ENCODE assay signal across 25 cellular contexts in genomic region chr5:158977642-158978041, GRCh38.
DNase-seq lines count a peak whose midpoint lies in the region; ATAC-seq and TF ChIP-seq lines count a peak whose summit lies in the region.
"Had no signal": no experiment of that assay in that cellular context is flagged by ENCODE, and none has a peak within 500 bp of the region (broad histone marks: within the 10 kb centered on the region; RNA-seq: fewer than 3 reads in every experiment).

No MANE protein-coding gene starts in this region.

- no peak for TF ChIP-seq POLR2A in breast epithelium (IDR thresholded peaks at IDR 0.05)

- BruUV-seq in MCF 10A (replicated peaks; lab: Mats Ljungman, UMichigan): no TSS peak

- CTCF ChIA-PET in MCF 10A (lab: Yijun Ruan, JAX) (no interaction called here), T-cell (lab: Charles Lee) (no interaction called here)

- in situ Hi-C loops in astrocyte of the spinal cord (cut with HindIII; ENCODE audit: low sequenced_read_pairs): no loop called here

- ATAC-seq in T-cell (replicated peaks in 1 of 4): no peak
- ATAC-seq: activated T-cell treated with anti-CD3 and anti-CD28 coated beads, Interleukin-2, amount 50 U/mL, for 72 hours; foreskin keratinocyte; natural killer cell had no signal

- H3K4me1 Mint-ChIP-seq in MCF 10A (ENCODE audit: insufficient read depth, unreplicated experiment) (peaks cover 29% of the 10 kb centered on the region), nephron (peaks cover 43% of the 10 kb centered on the region), T-cell (no peaks in the 10 kb centered on the region)
- H3K4me1 Mint-ChIP-seq: activated naive CD4-positive, alpha-beta T cell treated with anti-CD3 and anti-CD28 coated beads, Interleukin-2, amount 10 ng/mL, durations not matched to agents 7 days and 5 days; natural killer cell had no signal

- H3K9me3 ChIP-seq in breast epithelium (no peaks in the 10 kb centered on the region), tibial artery (no peaks in the 10 kb centered on the region)
- H3K9me3 ChIP-seq: sigmoid colon had no signal

- H3K4me3 Mint-ChIP-seq in MCF 10A (ENCODE audit: unreplicated experiment): no peak overlapping the region
- H3K4me3 Mint-ChIP-seq in nephron: no peak overlapping the region
- H3K4me3 Mint-ChIP-seq in T-cell: no peak overlapping the region
- H3K4me3 Mint-ChIP-seq: activated CD4-positive, alpha-beta T cell treated with anti-CD3 and anti-CD28 coated beads, Interleukin-2, amount 10 ng/mL, durations not matched to agents 24 days and 14 days; activated naive CD4-positive, alpha-beta T cell treated with anti-CD3 and anti-CD28 coated beads, Interleukin-2, amount 10 ng/mL, durations not matched to agents 7 days and 5 days; activated T-cell treated with anti-CD3 and anti-CD28 coated beads, Interleukin-2, amount 50 U/mL, for 72 hours; natural killer cell; T-helper 1 cell treated with Interleukin-12 subunit alpha and Interleukin-12 subunit beta and Interleukin-4 antibody, amounts not matched to agents 30 μg/mL and 1 μg/mL, for 36 hours had no signal

- H3K4me3 ChIP-seq in breast epithelium (no peak overlapping the region), astrocyte of the spinal cord (ENCODE audit: low read depth, low read length) (no peak overlapping the region), tibial artery (no peak overlapping the region)
- H3K4me3 ChIP-seq: sigmoid colon had no signal

- H3K36me3 Mint-ChIP-seq in MCF 10A (ENCODE audit: insufficient read depth, unreplicated experiment) (no peaks in the 10 kb centered on the region), nephron (ENCODE audit: low read depth) (no peaks in the 10 kb centered on the region), T-cell (no peaks in the 10 kb centered on the region)
- H3K36me3 Mint-ChIP-seq: activated naive CD4-positive, alpha-beta T cell treated with anti-CD3 and anti-CD28 coated beads, Interleukin-2, amount 10 ng/mL, durations not matched to agents 7 days and 5 days; natural killer cell had no signal

- no peak overlapping the region for H3K27ac Mint-ChIP-seq in MCF 10A (ENCODE audit: low read depth, unreplicated experiment)
- H3K27ac Mint-ChIP-seq in nephron: peak overlapping the region in 2 of 3 experiments; percentile 37 to 41
- H3K27ac Mint-ChIP-seq in T-cell: no peak overlapping the region
- H3K27ac Mint-ChIP-seq: activated CD4-positive, alpha-beta T cell treated with anti-CD3 and anti-CD28 coated beads, Interleukin-2, amount 10 ng/mL, durations not matched to agents 24 days and 14 days; activated naive CD4-positive, alpha-beta T cell treated with anti-CD3 and anti-CD28 coated beads, Interleukin-2, amount 10 ng/mL, durations not matched to agents 7 days and 5 days; activated T-cell treated with anti-CD3 and anti-CD28 coated beads, Interleukin-2, amount 50 U/mL, for 72 hours; natural killer cell; T-helper 1 cell treated with Interleukin-12 subunit alpha and Interleukin-12 subunit beta and Interleukin-4 antibody, amounts not matched to agents 30 μg/mL and 1 μg/mL, for 36 hours had no signal

- TF ChIP-seq CTCF in breast epithelium (IDR thresholded peaks at IDR 0.05): no peak
- no peak for TF ChIP-seq CTCF in MCF 10A (IDR thresholded peaks at IDR 0.05; ENCODE audit: unreplicated experiment)
- no peak for TF ChIP-seq CTCF in astrocyte of the spinal cord (IDR thresholded peaks at IDR 0.05; ENCODE audit: low read depth, low read length)
- TF ChIP-seq CTCF in nephron (IDR thresholded peaks at IDR 0.05; ENCODE audit: unreplicated experiment in 3 of 3): no peak
- TF ChIP-seq CTCF in tibial artery (IDR thresholded peaks at IDR 0.05): no peak

- H3K36me3 ChIP-seq in breast epithelium: no peaks in the 10 kb centered on the region
- H3K36me3 ChIP-seq in tibial artery: no peaks in the 10 kb centered on the region
- H3K36me3 ChIP-seq: sigmoid colon had no signal

- H3K4me1 ChIP-seq in breast epithelium (no peaks in the 10 kb centered on the region), tibial artery (peaks cover 0 to 77% (median 39%) of the 10 kb centered on the region in 4 donors)

- H3K27ac ChIP-seq in breast epithelium (peak overlapping the region; percentile 33), tibial artery (peak overlapping the region; percentile 62 to 74)
- H3K27ac ChIP-seq: foreskin keratinocyte had no signal

- H3K27me3 Mint-ChIP-seq in MCF 10A (ENCODE audit: insufficient read depth, unreplicated experiment): no peaks in the 10 kb centered on the region
- no peaks in the 10 kb centered on the region for H3K27me3 Mint-ChIP-seq in nephron (ENCODE audit: low read depth)
- peaks cover 0 to 2% of the 10 kb centered on the region in 2 donors for H3K27me3 Mint-ChIP-seq in T-cell

- intact Hi-C loops in breast epithelium (cut with DNase I; ENCODE audit: low total_unique reads) (no loop called here), MCF 10A (cut with micrococcal nuclease) (no loop called here), tibial artery (cut with DNase I; ENCODE audit: low total_unique reads) (loop anchor here (10.0 kb wide), 1 partner anchor 93 kb away; no protein-coding TSS in a partner anchor)

- H3K27me3 ChIP-seq in breast epithelium (no peaks in the 10 kb centered on the region), tibial artery (no peaks in the 10 kb centered on the region)
- H3K27me3 ChIP-seq: foreskin keratinocyte, sigmoid colon had no signal

- POLR2A ChIA-PET in MCF 10A (lab: Yijun Ruan, JAX): interaction anchor here (0.7 to 2.3 kb wide), 3 partner anchors 8 to 26 kb away, joined by 3 to 12 read pairs (median 4); no protein-coding TSS in a partner anchor
- POLR2A ChIA-PET in T-cell (lab: Charles Lee): no interaction called here

- DNase-seq in breast epithelium (ENCODE audit: low spot score in 2 of 2): no peak
- no peak for DNase-seq in MCF 10A (ENCODE audit: unreplicated experiment)
- peak; percentile 29 for DNase-seq in astrocyte of the spinal cord (ENCODE audit: low read depth, low spot score)
- no peak for DNase-seq in tibial artery
- DNase-seq in HuH-7.5 (ENCODE audit: low spot score): no peak
- no peak for DNase-seq in activated CD8-positive, alpha-beta memory T cell treated with anti-CD3 and anti-CD28 coated beads for 24 hours
- DNase-seq in T-cell: no peak
- DNase-seq: activated CD4-positive, alpha-beta T cell treated with anti-CD3 and anti-CD28 coated beads, Interleukin-2, amount 10 ng/mL, durations not matched to agents 24 days and 14 days; activated naive CD4-positive, alpha-beta T cell treated with anti-CD3 and anti-CD28 coated beads, Interleukin-2, amount 10 ng/mL, durations not matched to agents 7 days and 5 days; activated T-cell treated with anti-CD3 and anti-CD28 coated beads, Interleukin-2, amount 50 U/mL, for 72 hours; amygdala; C1 segment of cervical spinal cord; Calu3; DND-41; effector CD4-positive, alpha-beta T cell; foreskin keratinocyte; Karpas-422; MV-4-11; natural killer cell; NCI-H1694; NCI-H526; SIG-M5; sigmoid colon had no signal

- H3K9me3 Mint-ChIP-seq in MCF 10A (ENCODE audit: unreplicated experiment) (peaks cover 7% of the 10 kb centered on the region), nephron (no peaks in the 10 kb centered on the region), T-cell (no peaks in the 10 kb centered on the region)
- H3K9me3 Mint-ChIP-seq: activated CD4-positive, alpha-beta T cell treated with anti-CD3 and anti-CD28 coated beads, Interleukin-2, amount 10 ng/mL, durations not matched to agents 24 days and 14 days; activated naive CD4-positive, alpha-beta T cell treated with anti-CD3 and anti-CD28 coated beads, Interleukin-2, amount 10 ng/mL, durations not matched to agents 7 days and 5 days; activated T-cell treated with anti-CD3 and anti-CD28 coated beads, Interleukin-2, amount 50 U/mL, for 72 hours; natural killer cell; T-helper 1 cell treated with Interleukin-12 subunit alpha and Interleukin-12 subunit beta and Interleukin-4 antibody, amounts not matched to agents 30 μg/mL and 1 μg/mL, for 36 hours had no signal

Comparison
In these comparisons a context has a peak if more than half of its experiments do, and no peak if none do; other contexts are left out.
1. H3K27ac Mint-ChIP-seq: peak in nephron (2 of 3); none in MCF 10A (single experiment) and T-cell (0 of 2).